8 cellular contexts compared by ENCODE assay signal in the genomic region with DNA sequence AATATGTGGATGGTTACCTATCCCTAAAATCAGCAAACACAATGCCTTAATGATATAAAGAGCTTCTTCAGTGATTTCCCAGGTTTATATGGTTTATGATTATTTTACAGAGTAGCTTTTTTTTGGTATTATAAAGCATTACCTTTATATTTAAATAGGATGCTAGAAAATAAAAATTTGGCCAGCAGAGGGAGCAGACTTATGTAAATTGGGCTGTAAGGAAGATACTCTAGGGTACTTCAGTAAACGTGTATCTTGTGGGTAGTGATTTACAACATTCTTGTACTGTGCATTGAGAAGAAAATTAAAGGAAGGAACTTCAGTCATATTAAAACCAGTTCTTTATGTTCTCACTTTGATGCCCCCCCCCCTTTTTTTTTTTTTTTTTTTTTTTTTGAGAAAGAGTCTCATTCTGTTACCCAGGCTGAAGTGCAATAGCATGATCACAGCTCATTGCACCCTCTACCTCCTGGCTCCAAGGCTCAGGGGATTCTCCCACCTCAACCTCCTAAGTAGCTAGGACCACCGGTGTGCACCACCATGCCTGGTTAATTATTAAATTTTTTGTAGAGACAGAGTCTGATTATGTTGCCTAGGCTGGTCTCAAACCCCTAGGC.
DNase-seq lines count a peak whose midpoint lies in the region; ATAC-seq and TF ChIP-seq lines count a peak whose summit lies in the region.

No MANE protein-coding gene starts in this region.

- no peak overlapping the region for H3K27ac Mint-ChIP-seq in activated T-cell treated with anti-CD3 and anti-CD28 coated beads, Interleukin-2, amount 50 U/mL, for 72 hours
- peak overlapping the region; percentile 63 for H3K27ac Mint-ChIP-seq in MCF 10A (ENCODE audit: low read depth, unreplicated experiment)

- TF ChIP-seq CTCF in MCF 10A (IDR thresholded peaks at IDR 0.05; ENCODE audit: unreplicated experiment), result peak; percentile 43

- no peaks in the 10 kb centered on the region for H3K9me3 Mint-ChIP-seq in activated T-cell treated with anti-CD3 and anti-CD28 coated beads, Interleukin-2, amount 50 U/mL, for 72 hours
- H3K9me3 Mint-ChIP-seq in MCF 10A (ENCODE audit: unreplicated experiment), result no peaks in the 10 kb centered on the region

- ATAC-seq in activated T-cell treated with anti-CD3 and anti-CD28 coated beads, Interleukin-2, amount 50 U/mL, for 72 hours (replicated peaks in 1 of 2), result peak; percentile 70 to 80
- ATAC-seq in HG03159 (IDR thresholded peaks at IDR 0.05; ENCODE audit: unreplicated experiment) (peak; percentile 75), GM19397 (IDR thresholded peaks at IDR 0.05; ENCODE audit: unreplicated experiment) (no peak), GM18502 (IDR thresholded peaks at IDR 0.05; ENCODE audit: poor library complexity, unreplicated experiment) (no peak)

- no peak for DNase-seq in activated T-cell treated with anti-CD3 and anti-CD28 coated beads, Interleukin-2, amount 50 U/mL, for 72 hours
- DNase-seq in activated T-cell treated with anti-CD3 and anti-CD28 coated beads, Interleukin-2, amount 50 U/mL, for 1 hour, result no peak
- DNase-seq in NCI-H524 treated with DMSO at 0.1 percent for 48 hours (lab: John Stamatoyannopoulos, UW), result peak; percentile 20
- DNase-seq in MCF 10A (ENCODE audit: unreplicated experiment), result peak; percentile 65
- DNase-seq in left kidney (ENCODE audit: low read depth, low spot score), result peak; percentile 58

- H3K4me3 Mint-ChIP-seq in activated T-cell treated with anti-CD3 and anti-CD28 coated beads, Interleukin-2, amount 50 U/mL, for 72 hours, result no peak overlapping the region
- no peak overlapping the region for H3K4me3 Mint-ChIP-seq in MCF 10A (ENCODE audit: unreplicated experiment)

- intact Hi-C loops in MCF 10A (cut with micrococcal nuclease), result loop anchor here (1.0 kb wide), 1 partner anchor 51 kb away; no protein-coding TSS in a partner anchor

- BruUV-seq in MCF 10A (replicated peaks; lab: Mats Ljungman, UMichigan), result no TSS peak

- POLR2A ChIA-PET in MCF 10A (lab: Yijun Ruan, JAX), result interaction anchor here (0.5 to 2.1 kb wide), 7 partner anchors 9 to 454 kb away, joined by 3 to 9 read pairs (median 4); no protein-coding TSS in a partner anchor

- no peaks in the 10 kb centered on the region for H3K36me3 Mint-ChIP-seq in activated T-cell treated with anti-CD3 and anti-CD28 coated beads, Interleukin-2, amount 50 U/mL, for 72 hours (ENCODE audit: insufficient read depth in 2 of 2)
- no peaks in the 10 kb centered on the region for H3K36me3 Mint-ChIP-seq in MCF 10A (ENCODE audit: insufficient read depth, unreplicated experiment)

- CTCF ChIA-PET in MCF 10A (lab: Yijun Ruan, JAX), result interaction anchor here (0.5 to 8.3 kb wide), 31 partner anchors 9 to 1911 kb away, joined by 3 to 75 read pairs (median 4); no protein-coding TSS in a partner anchor

- peaks cover 13% of the 10 kb centered on the region for H3K4me1 Mint-ChIP-seq in activated T-cell treated with anti-CD3 and anti-CD28 coated beads, Interleukin-2, amount 50 U/mL, for 72 hours (ENCODE audit: low read depth)
- peaks cover 8% of the 10 kb centered on the region for H3K4me1 Mint-ChIP-seq in MCF 10A (ENCODE audit: insufficient read depth, unreplicated experiment)

- H3K27me3 Mint-ChIP-seq in activated T-cell treated with anti-CD3 and anti-CD28 coated beads, Interleukin-2, amount 50 U/mL, for 72 hours (ENCODE audit: low read depth), result no peaks in the 10 kb centered on the region
- H3K27me3 Mint-ChIP-seq in MCF 10A (ENCODE audit: insufficient read depth, unreplicated experiment), result no peaks in the 10 kb centered on the region

Comparison
In these comparisons a context has a peak if more than half of its experiments do, and no peak if none do; other contexts are left out.
1. ATAC-seq: peak in activated T-cell treated with anti-CD3 and anti-CD28 coated beads, Interleukin-2, amount 50 U/mL, for 72 hours (2 of 2) and HG03159 (single experiment); none in GM19397 (single experiment) and GM18502 (single experiment).
2. DNase-seq: peak in NCI-H524 treated with DMSO at 0.1 percent for 48 hours (single experiment), MCF 10A (single experiment) and left kidney (single experiment); none in activated T-cell treated with anti-CD3 and anti-CD28 coated beads, Interleukin-2, amount 50 U/mL, for 72 hours (0 of 2) and activated T-cell treated with anti-CD3 and anti-CD28 coated beads, Interleukin-2, amount 50 U/mL, for 1 hour (single experiment).